ENCODE assay signal across 17 cellular contexts in the genomic region with DNA sequence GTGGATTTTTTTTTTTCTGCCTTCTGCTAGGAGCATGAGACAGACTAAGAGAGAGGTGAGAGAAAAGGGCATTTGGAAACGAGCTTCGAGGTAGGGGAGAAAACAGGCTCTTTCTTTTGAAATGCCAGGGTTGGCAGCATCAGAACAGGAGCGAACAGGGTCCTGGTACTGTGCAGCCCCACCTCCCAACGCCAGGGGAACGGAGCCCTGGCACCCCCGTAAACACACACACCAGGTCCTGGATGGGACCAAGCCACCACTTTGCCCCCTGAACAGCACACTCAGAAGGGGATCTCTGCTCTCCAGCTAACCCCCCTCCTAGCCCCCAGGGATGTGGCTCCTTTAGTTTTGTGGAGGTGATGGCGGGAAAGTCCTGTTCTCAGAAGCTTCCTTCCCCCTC.
DNase-seq lines count a peak whose midpoint lies in the region; ATAC-seq and TF ChIP-seq lines count a peak whose summit lies in the region.
"Had no signal": no experiment of that assay in that cellular context is flagged by ENCODE, and none has a peak within 500 bp of the region (broad histone marks: within the 10 kb centered on the region; RNA-seq: fewer than 3 reads in every experiment).

No MANE protein-coding gene starts in this region.

- CTCF ChIA-PET in MCF 10A (lab: Yijun Ruan, JAX), result no interaction called here

- H3K4me1 Mint-ChIP-seq in MCF 10A (ENCODE audit: insufficient read depth, unreplicated experiment) (no peaks in the 10 kb centered on the region), brain (peaks cover 81% of the 10 kb centered on the region)

- H3K27ac ChIP-seq in breast epithelium (peak overlapping the region; percentile 8 to 72), mesendoderm (ENCODE audit: low read depth, low read length) (no peak overlapping the region), upper lobe of right lung (no peak overlapping the region), lower lobe of right lung (no peak overlapping the region)
- H3K27ac ChIP-seq: SJSA1 had no signal

- H3K9me3 Mint-ChIP-seq in MCF 10A (ENCODE audit: unreplicated experiment), result peaks cover 22% of the 10 kb centered on the region
- H3K9me3 Mint-ChIP-seq in brain, result peaks cover 0 to 5% (median 0%) of the 10 kb centered on the region in 5 experiments
- H3K9me3 Mint-ChIP-seq: CD8-positive, alpha-beta T cell had no signal

- H3K36me3 Mint-ChIP-seq in MCF 10A (ENCODE audit: insufficient read depth, unreplicated experiment) (no peaks in the 10 kb centered on the region), brain (no peaks in the 10 kb centered on the region)
- H3K36me3 Mint-ChIP-seq: CD8-positive, alpha-beta T cell had no signal

- no peaks in the 10 kb centered on the region for H3K36me3 ChIP-seq in breast epithelium
- no peaks in the 10 kb centered on the region for H3K36me3 ChIP-seq in mesendoderm (ENCODE audit: control insufficient read depth, insufficient read depth, low read length)
- no peaks in the 10 kb centered on the region for H3K36me3 ChIP-seq in upper lobe of right lung
- H3K36me3 ChIP-seq in lower lobe of right lung, result no peaks in the 10 kb centered on the region
- H3K36me3 ChIP-seq: SJSA1 had no signal

- no peaks in the 10 kb centered on the region for H3K9me3 ChIP-seq in breast epithelium
- H3K9me3 ChIP-seq in upper lobe of right lung, result no peaks in the 10 kb centered on the region
- H3K9me3 ChIP-seq in lower lobe of right lung, result no peaks in the 10 kb centered on the region

- no peak overlapping the region for H3K4me3 Mint-ChIP-seq in MCF 10A (ENCODE audit: unreplicated experiment)
- H3K4me3 Mint-ChIP-seq in brain, result no peak overlapping the region
- H3K4me3 Mint-ChIP-seq: CD8-positive, alpha-beta T cell had no signal

- no peak overlapping the region for H3K23ac ChIP-seq in mesendoderm (ENCODE audit: low read length)

- TF ChIP-seq POLR2A in breast epithelium (IDR thresholded peaks at IDR 0.05), result no peak

- H3K18ac ChIP-seq in mesendoderm (ENCODE audit: low read length), result no peak overlapping the region

- H3K27me3 ChIP-seq in breast epithelium, result no peaks in the 10 kb centered on the region
- H3K27me3 ChIP-seq in mesendoderm (ENCODE audit: insufficient read depth, low read length, poor library complexity), result no peaks in the 10 kb centered on the region
- no peaks in the 10 kb centered on the region for H3K27me3 ChIP-seq in upper lobe of right lung
- H3K27me3 ChIP-seq in lower lobe of right lung (ENCODE audit: low read depth), result peaks cover 7% of the 10 kb centered on the region
- H3K27me3 ChIP-seq: SJSA1 had no signal

- H3K4me3 ChIP-seq in breast epithelium (no peak overlapping the region), mesendoderm (ENCODE audit: low read length) (no peak overlapping the region), upper lobe of right lung (no peak overlapping the region), lower lobe of right lung (no peak overlapping the region)
- H3K4me3 ChIP-seq: SJSA1 had no signal

- H4K8ac ChIP-seq in mesendoderm (ENCODE audit: low read depth, low read length), result no peak overlapping the region

- H2BK120ac ChIP-seq in mesendoderm (ENCODE audit: low read depth, low read length), result no peak overlapping the region

- H3K79me2 ChIP-seq in mesendoderm (ENCODE audit: control insufficient read depth, insufficient read depth, low read length), result no peaks in the 10 kb centered on the region

- no peak overlapping the region for H2BK15ac ChIP-seq in mesendoderm (replicated peaks; ENCODE audit: low read depth)

- no CpG with 5 or more reads among the region's 7 CpGs for WGBS in mesendoderm (ENCODE audit: extremely low coverage, insufficient coverage, low lambda C conversion rate)

- no TSS peak for BruUV-seq in MCF 10A (replicated peaks; lab: Mats Ljungman, UMichigan)

- H3K4me1 ChIP-seq in breast epithelium (no peaks in the 10 kb centered on the region), mesendoderm (ENCODE audit: control insufficient read depth, low read depth, low read length) (peaks cover 8% of the 10 kb centered on the region), upper lobe of right lung (no peaks in the 10 kb centered on the region), lower lobe of right lung (peaks cover 8% of the 10 kb centered on the region)

- H3K27me3 Mint-ChIP-seq in MCF 10A (ENCODE audit: insufficient read depth, unreplicated experiment) (no peaks in the 10 kb centered on the region), brain (peaks cover 5% of the 10 kb centered on the region)

- no peak overlapping the region for H2AK5ac ChIP-seq in mesendoderm (ENCODE audit: low read length)

- no peak overlapping the region for H3K9ac ChIP-seq in mesendoderm (ENCODE audit: low read length)

- no peak for TF ChIP-seq CTCF in breast epithelium (IDR thresholded peaks at IDR 0.05)
- no peak for TF ChIP-seq CTCF in MCF 10A (IDR thresholded peaks at IDR 0.05; ENCODE audit: unreplicated experiment)
- TF ChIP-seq CTCF in brain (conservative IDR thresholded peaks at IDR 0.05), result no peak
- no peak for TF ChIP-seq CTCF in upper lobe of right lung (IDR thresholded peaks at IDR 0.05)
- no peak for TF ChIP-seq CTCF in lower lobe of right lung (IDR thresholded peaks at IDR 0.05)

- ATAC-seq in upper lobe of right lung (no peak), lower lobe of right lung (no peak)
- ATAC-seq: CD8-positive, alpha-beta T cell had no signal

- peak overlapping the region; percentile 40 for H3K4ac ChIP-seq in mesendoderm (ENCODE audit: low read depth, low read length)

- POLR2A ChIA-PET in MCF 10A (lab: Yijun Ruan, JAX), result interaction anchor here (0.6 kb wide), 1 partner anchor 1077 kb away, joined by 4 read pairs; no protein-coding TSS in a partner anchor

- H3K4me2 ChIP-seq in mesendoderm (ENCODE audit: low read length), result no peak overlapping the region

- no peak overlapping the region for H4K5ac ChIP-seq in mesendoderm (ENCODE audit: low read length)

- H2BK5ac ChIP-seq in mesendoderm (ENCODE audit: low read length), result no peak overlapping the region

- H3K79me1 ChIP-seq in mesendoderm (ENCODE audit: low read length), result no peaks in the 10 kb centered on the region

- intact Hi-C loops in breast epithelium (cut with DNase I; ENCODE audit: low total_unique reads), result no loop called here
- intact Hi-C loops in MCF 10A (cut with micrococcal nuclease), result no loop called here
- intact Hi-C loops in upper lobe of right lung (cut with DNase I), result no loop called here
- intact Hi-C loops in lower lobe of right lung (cut with DNase I), result no loop called here

- DNase-seq in breast epithelium (ENCODE audit: low spot score in 2 of 2) (no peak), MCF 10A (ENCODE audit: unreplicated experiment) (no peak), mesendoderm (no peak), upper lobe of right lung (peak; percentile 33), lower lobe of right lung (no peak), nucleus accumbens (lab: John Stamatoyannopoulos, UW) (no peak), epidermal melanocyte (ENCODE audit: insufficient read length, low spot score) (no peak)
- DNase-seq: 8988T; CD8-positive, alpha-beta T cell; GOT3; MV-4-11; NCI-H1417 treated with DMSO at 0.1 percent for 48 hours; NCI-H1930; NK-92 treated with Interleukin-12 subunit alpha and Interleukin-12 subunit beta, amount 100 ng/mL, for 24 hours; RPMI8226 had no signal

- no peak overlapping the region for H3K27ac Mint-ChIP-seq in MCF 10A (ENCODE audit: low read depth, unreplicated experiment)
- peak overlapping the region in 4 of 5 experiments; percentile 46 to 100 (median 72) for H3K27ac Mint-ChIP-seq in brain
- H3K27ac Mint-ChIP-seq: CD8-positive, alpha-beta T cell had no signal

- H3K56ac ChIP-seq in mesendoderm (ENCODE audit: low read length), result peak overlapping the region; percentile 6

Comparison
In these comparisons a context has a peak if more than half of its experiments do, and no peak if none do; other contexts are left out.
1. H3K27ac ChIP-seq: peak in breast epithelium (2 of 2); none in mesendoderm (single experiment), upper lobe of right lung (single experiment) and lower lobe of right lung (single experiment).